1 cellular context compared by ENCODE assay signal in genomic region chr1:24507423-24507804, GRCh38.
TF ChIP-seq lines count a peak whose summit lies in the region.

No MANE protein-coding gene starts in this region.

TF ChIP-seq in H1, 55 proteins besides CTCF, POLR2A, EP300 and RAD21:
- TF ChIP-seq CREB1 (IDR thresholded peaks at IDR 0.05) (no peak), E2F6 (IDR thresholded peaks at IDR 0.05) (no peak), CHD7 (IDR thresholded peaks at IDR 0.05; ENCODE audit: insufficient replicate concordance, low read length) (no peak), SIRT6 (IDR thresholded peaks at IDR 0.05; ENCODE audit: low read length) (no peak), HDAC6 (IDR thresholded peaks at IDR 0.05; ENCODE audit: low read depth, low read length) (no peak), ZNF274 (IDR thresholded peaks at IDR 0.05; ENCODE audit: borderline replicate concordance, extremely low read depth, low read length) (no peak), BRCA1 (IDR thresholded peaks at IDR 0.05; ENCODE audit: low read depth, low read length) (no peak), TBP (IDR thresholded peaks at IDR 0.05; ENCODE audit: low read depth, low read length) (no peak), SIX5 (IDR thresholded peaks at IDR 0.05; ENCODE audit: low read depth, low read length) (no peak), SAP30 (IDR thresholded peaks at IDR 0.05; ENCODE audit: insufficient read depth, insufficient replicate concordance, low read length) (no peak), SP2 (IDR thresholded peaks at IDR 0.05; ENCODE audit: low read length) (no peak), EZH2 (IDR thresholded peaks at IDR 0.05; ENCODE audit: low read depth, low read length, severe bottlenecking) (no peak), TEAD4 (IDR thresholded peaks at IDR 0.05; ENCODE audit: low read depth, low read length) (no peak), JUND (IDR thresholded peaks at IDR 0.05; ENCODE audit: low read length) (no peak), ATF3 (IDR thresholded peaks at IDR 0.05; ENCODE audit: insufficient read depth, low read depth, low read length) (no peak), KDM5A (IDR thresholded peaks at IDR 0.05; ENCODE audit: low read length) (no peak), SP4 (IDR thresholded peaks at IDR 0.05; ENCODE audit: low read length) (no peak), EGR1 (IDR thresholded peaks at IDR 0.05; ENCODE audit: borderline replicate concordance, low read depth, low read length) (no peak), RNF2 (IDR thresholded peaks at IDR 0.05; ENCODE audit: borderline replicate concordance, low read depth, low read length, missing control alignments, poor library complexity, severe bottlenecking) (no peak), PHF8 (conservative IDR thresholded peaks at IDR 0.05; ENCODE audit: low read depth, low read length) (no peak)
